13 cellular contexts compared by ENCODE assay signal in the genomic region with DNA sequence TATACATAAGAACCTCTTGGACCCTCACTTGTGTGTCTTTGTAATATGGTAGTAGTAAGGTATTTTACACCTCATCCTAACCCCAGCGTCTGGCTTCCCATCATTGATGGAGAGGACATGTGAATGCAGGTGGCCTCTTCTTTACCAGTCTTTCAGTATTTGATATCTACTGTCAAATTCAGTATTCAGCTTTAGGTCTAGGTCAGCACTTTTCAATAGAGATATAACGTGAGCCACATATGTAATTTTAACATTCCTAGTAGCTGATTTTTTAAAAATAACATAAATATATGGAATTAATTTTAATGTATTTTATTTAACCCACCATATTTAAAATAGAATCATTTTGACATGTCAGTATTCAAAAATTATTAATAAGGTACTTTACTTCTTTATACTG. TPM values are rescaled to one million over a fixed set of nuclear protein-coding genes. Genes with fewer than 3 reads are reported as not detected.
DNase-seq lines count a peak whose midpoint lies in the region; ATAC-seq and TF ChIP-seq lines count a peak whose summit lies in the region.
"Had no signal": no experiment of that assay in that cellular context is flagged by ENCODE, and none has a peak within 500 bp of the region (broad histone marks: within the 10 kb centered on the region; RNA-seq: fewer than 3 reads in every experiment).

No MANE protein-coding gene starts in this region.

- H3K4me3 ChIP-seq in BLaER1 treated with 17β-estradiol and CSF1 and Interleukin-3, amounts not matched to agents 10 nM and 100 nM: peak overlapping the region in 5 of 10 experiments; percentile 78 to 89 (median 82); a peak in 10 of 20 replicates
- H3K4me3 ChIP-seq in Karpas-422 (ENCODE audit: low read length): 0 out of 2 replicates have a peak overlapping the region, but pooled peaks have one; percentile 75
- H3K4me3 ChIP-seq in endodermal cell (ENCODE audit: low read length): peak overlapping the region; percentile 99
- H3K4me3 ChIP-seq: mucosa of descending colon had no signal

- H3K4me1 Mint-ChIP-seq in endodermal cell (peaks cover 13% of the 10 kb centered on the region), neural crest cell (peaks cover 36% of the 10 kb centered on the region)

- H3K9me2 ChIP-seq in Karpas-422 (replicated peaks; ENCODE audit: insufficient read depth, low read length): no peaks in the 10 kb centered on the region

- H3K36me3 Mint-ChIP-seq in endodermal cell (ENCODE audit: low read depth) (peaks cover 11% of the 10 kb centered on the region), neural crest cell (ENCODE audit: low read depth) (no peaks in the 10 kb centered on the region)
- H3K36me3 Mint-ChIP-seq: activated naive CD4-positive, alpha-beta T cell treated with anti-CD3 and anti-CD28 coated beads, Interleukin-2, amount 50 U/mL, for 24 hours had no signal

- H3K27me3 Mint-ChIP-seq in endodermal cell (ENCODE audit: insufficient read depth) (no peaks in the 10 kb centered on the region), neural crest cell (ENCODE audit: low read depth) (no peaks in the 10 kb centered on the region)
- H3K27me3 Mint-ChIP-seq: activated naive CD4-positive, alpha-beta T cell treated with anti-CD3 and anti-CD28 coated beads, Interleukin-2, amount 50 U/mL, for 24 hours had no signal

- H3K79me2 ChIP-seq in Karpas-422 (ENCODE audit: low read length): peaks cover 69% of the 10 kb centered on the region

- H4K20me1 ChIP-seq in BLaER1 treated with 17β-estradiol and CSF1 and Interleukin-3, amounts not matched to agents 10 nM and 100 nM: peaks cover 0 to 66% (median 26%) of the 10 kb centered on the region in 11 experiments; a peak in 15 of 22 replicates
- H4K20me1 ChIP-seq in Karpas-422 (ENCODE audit: insufficient read depth, low read depth, low read length): 0 out of 2 replicates have a peak, but pooled peaks cover 3% of the 10 kb centered on the region

- H3K27ac Mint-ChIP-seq in endodermal cell (no peak overlapping the region), neural crest cell (ENCODE audit: unreplicated experiment) (no peak overlapping the region)
- H3K27ac Mint-ChIP-seq: activated naive CD4-positive, alpha-beta T cell treated with anti-CD3 and anti-CD28 coated beads, Interleukin-2, amount 50 U/mL, for 24 hours had no signal

- no peak for ATAC-seq in HG02870 (IDR thresholded peaks at IDR 0.05; ENCODE audit: unreplicated experiment)
- ATAC-seq: mucosa of descending colon; stimulated activated naive CD8-positive, alpha-beta T cell treated with anti-CD3 and anti-CD28 coated beads, Interleukin-15, Interleukin-2, amounts not matched to agents 100 U/mL and 50 U/mL, for 24 hours had no signal

- no peaks in the 10 kb centered on the region for H3K9me3 Mint-ChIP-seq in endodermal cell
- no peaks in the 10 kb centered on the region for H3K9me3 Mint-ChIP-seq in neural crest cell
- H3K9me3 Mint-ChIP-seq: activated naive CD4-positive, alpha-beta T cell treated with anti-CD3 and anti-CD28 coated beads, Interleukin-2, amount 50 U/mL, for 24 hours had no signal

- no peak for TF ChIP-seq CTCF in endodermal cell (conservative IDR thresholded peaks at IDR 0.05)
- TF ChIP-seq CTCF in neural crest cell (conservative IDR thresholded peaks at IDR 0.05): no peak

- peak overlapping the region in 1 of 11 experiments; percentile 88; a peak in 1 of 22 replicates for H3K9ac ChIP-seq in BLaER1 treated with 17β-estradiol and CSF1 and Interleukin-3, amounts not matched to agents 10 nM and 100 nM
- H3K9ac ChIP-seq in Karpas-422 (ENCODE audit: low read length) (no peak overlapping the region), endodermal cell (ENCODE audit: extremely low read depth, low read length, poor library complexity, severe bottlenecking) (no peak overlapping the region)

- H3K4me1 ChIP-seq in BLaER1 treated with 17β-estradiol and CSF1 and Interleukin-3, amounts not matched to agents 10 nM and 100 nM: peaks cover 18 to 67% (median 29%) of the 10 kb centered on the region in 10 experiments
- peaks cover 45% of the 10 kb centered on the region for H3K4me1 ChIP-seq in Karpas-422 (ENCODE audit: low read length)
- no peaks in the 10 kb centered on the region for H3K4me1 ChIP-seq in endodermal cell (ENCODE audit: control insufficient read depth, insufficient read depth, low read length)

- peak overlapping the region; percentile 77 to 98 (median 86); a peak in 21 of 22 replicates for H3K4me2 ChIP-seq in BLaER1 treated with 17β-estradiol and CSF1 and Interleukin-3, amounts not matched to agents 10 nM and 100 nM
- peak overlapping the region; percentile 80 for H3K4me2 ChIP-seq in Karpas-422 (ENCODE audit: low read depth, low read length, poor library complexity, severe bottlenecking)

- H3K27me3 ChIP-seq in BLaER1 treated with 17β-estradiol and CSF1 and Interleukin-3, amounts not matched to agents 10 nM and 100 nM: no peaks in the 10 kb centered on the region
- H3K27me3 ChIP-seq in Karpas-422 (ENCODE audit: low read length) (no peaks in the 10 kb centered on the region), endodermal cell (ENCODE audit: control insufficient read depth, insufficient read depth, low read length, poor library complexity, severe bottlenecking) (no peaks in the 10 kb centered on the region)

- H3K36me3 ChIP-seq in BLaER1 treated with 17β-estradiol and CSF1 and Interleukin-3, amounts not matched to agents 10 nM and 100 nM: peaks cover 6 to 48% (median 28%) of the 10 kb centered on the region in 11 experiments; a peak in 18 of 22 replicates
- H3K36me3 ChIP-seq in Karpas-422 (ENCODE audit: insufficient read depth, low read length) (peaks cover 22% of the 10 kb centered on the region), endodermal cell (ENCODE audit: control insufficient read depth, insufficient read depth, low read length) (peaks cover 51% of the 10 kb centered on the region)

- DNase-seq in Karpas-422 (no peak), endodermal cell (no peak), neural crest cell (ENCODE audit: low read depth, low spot score) (no peak), NCI-H446 treated with DMSO at 0.1 percent for 48 hours (lab: John Stamatoyannopoulos, UW) (no peak), SW 1271 (lab: John Stamatoyannopoulos, UW) (no peak)
- DNase-seq in stimulated activated CD4-positive, alpha-beta T cell treated with anti-CD3 and anti-CD28 coated beads, Interleukin-15, amount 100 ng/mL, for 24 hours: no peak
- DNase-seq: GOT3; mucosa of descending colon; SIG-M5; stimulated activated naive CD8-positive, alpha-beta T cell treated with anti-CD3 and anti-CD28 coated beads, Interleukin-15, Interleukin-2, amounts not matched to agents 100 U/mL and 50 U/mL, for 24 hours had no signal

- no peak overlapping the region for H3K27ac ChIP-seq in BLaER1 treated with 17β-estradiol and CSF1 and Interleukin-3, amounts not matched to agents 10 nM and 100 nM
- H3K27ac ChIP-seq in Karpas-422 (ENCODE audit: low read length): no peak overlapping the region
- H3K27ac ChIP-seq in endodermal cell (ENCODE audit: low read depth, low read length): no peak overlapping the region

- peaks cover 0 to 10% (median 3%) of the 10 kb centered on the region in 11 experiments; a peak in 9 of 22 replicates for H3K9me3 ChIP-seq in BLaER1 treated with 17β-estradiol and CSF1 and Interleukin-3, amounts not matched to agents 10 nM and 100 nM (replicated peaks in 1 of 11)
- no peaks in the 10 kb centered on the region for H3K9me3 ChIP-seq in Karpas-422 (ENCODE audit: low read length)
- H3K9me3 ChIP-seq in endodermal cell (ENCODE audit: control insufficient read depth, low read length): no peaks in the 10 kb centered on the region
- H3K9me3 ChIP-seq: mucosa of descending colon had no signal

- no peak overlapping the region for H2AFZ ChIP-seq in Karpas-422 (ENCODE audit: low read length)

- H3K4me3 Mint-ChIP-seq in endodermal cell: peak overlapping the region; percentile 83
- peak overlapping the region; percentile 96 for H3K4me3 Mint-ChIP-seq in neural crest cell

- 89 to 100% methylated on average over 1 of the region's 2 CpGs for WGBS in endodermal cell (ENCODE audit: insufficient coverage in 1 of 2, insufficient read length in 1 of 2), 2 experiments

RNA-seq across cellular contexts. Expression of gene RAP2A, which starts 2.9 kb away (rescaled TPM):
- 29.1 and 47.9 TPM in 2 replicates for total RNA-seq in Karpas-422 (2014; rRNA removed; shearing (Covaris generic); ENCODE audit: low replicate concordance)
- 10 to 100 TPM; 76.7 to 83.9 TPM for total RNA-seq in endodermal cell
- polyA plus RNA-seq in endodermal cell (2013, experiment 1 of 2): 28.8 TPM
- 31.4 TPM for polyA plus RNA-seq in endodermal cell (2013, experiment 2 of 2)
- 46.0 and 47.2 TPM in 2 replicates for total RNA-seq in neural crest cell
